In the genomic region with DNA sequence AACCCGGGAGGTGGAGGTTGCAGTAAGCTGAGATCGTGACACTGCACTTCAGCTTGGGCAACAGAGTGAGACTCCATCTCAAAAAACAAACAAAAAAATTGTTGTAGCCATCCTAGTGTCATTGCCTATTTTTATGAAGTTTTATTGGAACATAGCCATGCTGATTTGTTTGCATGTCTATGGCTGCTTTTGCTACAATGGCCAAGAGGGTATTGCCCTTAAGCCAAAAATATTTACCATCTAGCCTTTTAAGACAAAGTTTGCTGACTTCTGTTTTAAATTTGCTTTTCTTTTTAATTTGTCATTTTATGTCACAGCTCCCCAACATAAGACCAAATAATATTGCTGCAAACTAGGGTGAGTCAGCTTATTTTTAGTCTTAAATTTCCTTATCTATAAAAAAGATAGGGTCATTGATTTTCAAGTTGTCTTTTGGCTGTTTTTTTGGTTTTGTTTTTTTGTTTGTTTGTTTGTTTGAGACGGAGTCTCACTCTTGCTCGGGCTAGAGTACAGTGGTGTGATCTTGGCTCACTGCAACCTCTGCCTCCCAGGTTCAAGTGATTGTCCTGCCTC, we compare ENCODE assay signal across 9 cellular contexts.
"Had no signal": no experiment of that assay in that cellular context is flagged by ENCODE, and none has a peak within 500 bp of the region (broad histone marks: within the 10 kb centered on the region; RNA-seq: fewer than 3 reads in every experiment).

No MANE protein-coding gene starts in this region.

- H3K4me2 ChIP-seq: KMS-11 had no signal

- H3K4me3 Mint-ChIP-seq: HFFc6 had no signal

- FAIRE-seq: HTR-8/SVneo had no signal

- H3K4me1 ChIP-seq: HAP-1 had no signal

- H3K4me3 ChIP-seq: HAP-1 had no signal

- H3K9me3 ChIP-seq: HAP-1 had no signal

- ATAC-seq: HCT116 had no signal

- H3K27ac Mint-ChIP-seq: HFFc6 had no signal

- H3K36me3 ChIP-seq: HAP-1 had no signal

- H3K27ac ChIP-seq: KMS-11 had no signal

- DNase-seq: GOT3, H7, HFFc6, Karpas-422, KBM-7 had no signal
